ENCODE assay signal across 1 cellular context in genomic region chrX:11531226-11531625, GRCh38.
TF ChIP-seq lines count a peak whose summit lies in the region.

No MANE protein-coding gene starts in this region.

TF ChIP-seq in K562, 482 proteins besides CTCF, POLR2A, EP300 and RAD21 (continued from another document):
- TF ChIP-seq TBL1XR1 (IDR thresholded peaks at IDR 0.05; ENCODE audit: low read length in 2 of 2) (no peak), FOSL1 (tag; conservative IDR thresholded peaks at IDR 0.05) (0 out of 2 replicates have a peak, but pooled peaks have one; percentile 14)
